ENCODE assay signal across 9 cellular contexts in the genomic region with DNA sequence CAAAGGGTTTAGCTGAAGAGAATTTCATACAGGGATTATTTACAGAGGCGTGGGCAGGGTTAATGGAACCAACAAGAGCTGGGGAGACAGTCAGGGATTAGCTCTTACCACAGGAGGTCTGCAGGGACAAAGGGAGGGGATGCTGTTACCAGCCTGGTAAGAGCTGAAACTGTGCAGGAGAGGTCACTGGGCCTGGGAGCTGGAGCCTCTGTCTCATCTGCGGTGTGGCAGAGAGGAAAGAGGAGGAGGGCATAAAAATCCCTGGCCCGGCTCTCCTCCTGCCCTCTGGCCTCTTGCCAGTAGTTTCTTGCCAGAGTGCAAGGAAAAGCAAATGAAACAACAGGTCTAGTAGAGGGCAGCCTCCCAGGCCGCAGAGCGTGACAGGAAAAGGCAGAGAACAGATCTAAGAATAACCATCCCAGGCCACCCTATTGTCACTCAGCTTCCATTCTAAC. TPM values are rescaled to one million over a fixed set of nuclear protein-coding genes. Genes with fewer than 3 reads are reported as not detected.
DNase-seq lines count a peak whose midpoint lies in the region; ATAC-seq and TF ChIP-seq lines count a peak whose summit lies in the region.
"Had no signal": no experiment of that assay in that cellular context is flagged by ENCODE, and none has a peak within 500 bp of the region (broad histone marks: within the 10 kb centered on the region; RNA-seq: fewer than 3 reads in every experiment).

No MANE protein-coding gene starts in this region.

- no peaks in the 10 kb centered on the region for H4K20me1 ChIP-seq in MM.1S (ENCODE audit: insufficient read depth, low read length)

- H3K9ac ChIP-seq in colonic mucosa (ENCODE audit: low read depth in 2 of 2, low read length in 2 of 2): no peak overlapping the region
- no peak overlapping the region for H3K9ac ChIP-seq in MM.1S (ENCODE audit: low read length)

- no peak overlapping the region for H3K4me3 Mint-ChIP-seq in nephron

- intact Hi-C loops in colonic mucosa (cut with DNase I): loop anchor here (5.0 to 10.0 kb wide), 3 partner anchors 420 to 558 kb away; no protein-coding TSS in a partner anchor

- peak overlapping the region; percentile 3 to 49 (median 12) for H3K27ac Mint-ChIP-seq in nephron

- no peaks in the 10 kb centered on the region for H3K27me3 ChIP-seq in colonic mucosa
- no peaks in the 10 kb centered on the region for H3K27me3 ChIP-seq in MM.1S (replicated peaks; ENCODE audit: insufficient read depth, low read length)

- H3K9me3 ChIP-seq in colonic mucosa (no peaks in the 10 kb centered on the region), MM.1S (replicated peaks; ENCODE audit: insufficient read depth, low read length) (no peaks in the 10 kb centered on the region)

- no peaks in the 10 kb centered on the region for H3K36me3 ChIP-seq in colonic mucosa
- H3K36me3 ChIP-seq in MM.1S (replicated peaks; ENCODE audit: insufficient read depth, low read length): no peaks in the 10 kb centered on the region

- ATAC-seq in GM18498 (IDR thresholded peaks at IDR 0.05; ENCODE audit: unreplicated experiment): no peak
- no peak for ATAC-seq in HG03039 (IDR thresholded peaks at IDR 0.05; ENCODE audit: unreplicated experiment)

- H3K4me1 Mint-ChIP-seq in nephron: peaks cover 38% of the 10 kb centered on the region

- H2AFZ ChIP-seq in MM.1S (ENCODE audit: low read length): no peak overlapping the region

- H3K4me1 ChIP-seq in colonic mucosa (peaks cover 2% of the 10 kb centered on the region), MM.1S (ENCODE audit: low read length) (no peaks in the 10 kb centered on the region)

- H3K9me3 Mint-ChIP-seq in nephron: no peaks in the 10 kb centered on the region

- no peak overlapping the region for H3K4me2 ChIP-seq in MM.1S (ENCODE audit: low read depth, low read length)

- TF ChIP-seq CTCF in colonic mucosa (IDR thresholded peaks at IDR 0.05): no peak
- no peak for TF ChIP-seq CTCF in nephron (IDR thresholded peaks at IDR 0.05; ENCODE audit: unreplicated experiment in 3 of 3)
- TF ChIP-seq CTCF in MM.1S (IDR thresholded peaks at IDR 0.05; ENCODE audit: low read length): no peak

- H3K9me2 ChIP-seq in MM.1S (replicated peaks; ENCODE audit: insufficient read depth, low read length): no peaks in the 10 kb centered on the region

- H3K4me3 ChIP-seq in colonic mucosa (no peak overlapping the region), MM.1S (ENCODE audit: low read length) (no peak overlapping the region)

- H3K27ac ChIP-seq in colonic mucosa (no peak overlapping the region), MM.1S (ENCODE audit: low read length) (no peak overlapping the region)
- H3K27ac ChIP-seq: epithelial cell of prostate had no signal

- DNase-seq in DMS53 treated with DMSO at 0.1 percent for 48 hours (lab: John Stamatoyannopoulos, UW; ENCODE audit: unreplicated experiment): peak; percentile 97
- peak; percentile 44 for DNase-seq in NCI-H2171 (lab: John Stamatoyannopoulos, UW)
- DNase-seq in colonic mucosa: peak; percentile 46
- no peak for DNase-seq in hepatic stellate cell (ENCODE audit: low spot score)
- no peak for DNase-seq in MM.1S

- no peaks in the 10 kb centered on the region for H3K36me3 Mint-ChIP-seq in nephron (ENCODE audit: low read depth)

- no peaks in the 10 kb centered on the region for H3K27me3 Mint-ChIP-seq in nephron (ENCODE audit: low read depth)

- no peaks in the 10 kb centered on the region for H3K79me2 ChIP-seq in MM.1S (ENCODE audit: low read length)

- H3F3A ChIP-seq in MM.1S (ENCODE audit: insufficient read depth, low read length): no peaks in the 10 kb centered on the region

RNA-seq across cellular contexts. Expression of a gene that starts 18.9 kb away (rescaled TPM):
- 10 to 100 TPM; 31.4 to 32.0 TPM for total RNA-seq in colonic mucosa

RNA-seq across cellular contexts. Expression of a gene that starts 20.2 kb away (rescaled TPM):
- total RNA-seq in colonic mucosa: 10 to 100 TPM; 37.2 to 54.4 TPM

Comparison
In these comparisons a context has a peak if more than half of its experiments do, and no peak if none do; other contexts are left out.
1. DNase-seq: peak in DMS53 treated with DMSO at 0.1 percent for 48 hours (single experiment), NCI-H2171 (single experiment) and colonic mucosa (single experiment); none in hepatic stellate cell (single experiment) and MM.1S (single experiment).